16 cellular contexts compared by ENCODE assay signal in genomic region chr2:10337449-10337848, GRCh38. TPM values are rescaled to one million over a fixed set of nuclear protein-coding genes. Genes with fewer than 3 reads are reported as not detected.
A peak's percentile ranks its signal among the peaks of the same experiment; 100 is the strongest.
DNase-seq lines count a peak whose midpoint lies in the region; ATAC-seq, FAIRE-seq and TF ChIP-seq lines count a peak whose summit lies in the region.
"Had no signal": no experiment of that assay in that cellular context is flagged by ENCODE, and none has a peak within 500 bp of the region (broad histone marks: within the 10 kb centered on the region; RNA-seq: fewer than 3 reads in every experiment).

No MANE protein-coding gene starts in this region.

- no peak for ATAC-seq in CD4-positive, alpha-beta T cell (ENCODE audit: poor library complexity)
- ATAC-seq in K562 (no peak), HG02938 (IDR thresholded peaks at IDR 0.05; ENCODE audit: unreplicated experiment) (no peak)

- CTCF ChIA-PET in CD4-positive, alpha-beta T cell (lab: Charles Lee) = no interaction called here
- CTCF ChIA-PET in K562 (lab: Yijun Ruan, JAX; ENCODE audit: low intra/inter-chr PET ratio) = no interaction called here

- H3K27me3 ChIP-seq in BLaER1 (no peaks in the 10 kb centered on the region), K562 (ENCODE audit: control insufficient read depth in 2 of 2, insufficient read depth in 2 of 2, low read length in 2 of 2) (no peaks in the 10 kb centered on the region), neutrophil (no peaks in the 10 kb centered on the region), brain microvascular endothelial cell (replicated peaks) (no peaks in the 10 kb centered on the region)
- no peaks in the 10 kb centered on the region for H3K27me3 ChIP-seq in CD4-positive, alpha-beta T cell (ENCODE audit: control insufficient read depth, insufficient read depth, low read length)

- peaks cover 76% of the 10 kb centered on the region for H3K4me1 Mint-ChIP-seq in CD4-positive, alpha-beta T cell (ENCODE audit: low read depth)

- H3K4me3 Mint-ChIP-seq in CD4-positive, alpha-beta T cell = no peak overlapping the region

- no peaks in the 10 kb centered on the region for H3K27me3 Mint-ChIP-seq in CD4-positive, alpha-beta T cell

- DNase-seq in CD4-positive, alpha-beta T cell = no peak
- DNase-seq in K562 (ENCODE audit: extremely low read depth in 1 of 4, low spot score in 3 of 4) (no peak), SHP77 (lab: John Stamatoyannopoulos, UW) (no peak), brain microvascular endothelial cell (no peak)
- DNase-seq: COR-L47, DMS 273 treated with DMSO at 0.1 percent for 48 hours, DND-41, NCI-H1105, NCI-H2081 treated with DMSO at 0.1 percent for 48 hours, OCI-M1, SHP77 treated with DMSO at 0.1 percent for 48 hours, SK-N-SH had no signal

- BruUV-seq in K562 (replicated peaks; lab: Mats Ljungman, UMichigan) = no TSS peak

- H3K9me3 ChIP-seq in BLaER1 (peaks cover 12% of the 10 kb centered on the region), K562 (replicated peaks; ENCODE audit: control insufficient read depth, insufficient read depth, low read depth, low read length) (peaks cover 9% of the 10 kb centered on the region), neutrophil (no peaks in the 10 kb centered on the region)
- no peaks in the 10 kb centered on the region for H3K9me3 ChIP-seq in CD4-positive, alpha-beta T cell (ENCODE audit: control insufficient read depth, low read length)
- H3K9me3 ChIP-seq: HAP-1, SK-N-SH had no signal

- peaks cover 75% of the 10 kb centered on the region for H3K4me1 ChIP-seq in BLaER1
- peaks cover 33 to 50% of the 10 kb centered on the region in 2 experiments for H3K4me1 ChIP-seq in K562 (replicated peaks in 1 of 2; ENCODE audit: control insufficient read depth in 2 of 2, insufficient read depth in 2 of 2, low read length in 2 of 2)
- peaks cover 25 to 29% of the 10 kb centered on the region in 2 experiments for H3K4me1 ChIP-seq in neutrophil (ENCODE audit: control insufficient read depth in 1 of 2, insufficient read depth in 1 of 2, low read depth in 1 of 2, low read length in 1 of 2)
- H3K4me1 ChIP-seq: HAP-1 had no signal

- H4K20me1 ChIP-seq in BLaER1 (peaks cover 63% of the 10 kb centered on the region), K562 (replicated peaks; ENCODE audit: control insufficient read depth, insufficient read depth, low read length) (no peaks in the 10 kb centered on the region; the same call in 1 of the 2 replicates)

- peak overlapping the region; percentile 13; the same call in 1 of the 2 replicates for H3K27ac ChIP-seq in BLaER1
- H3K27ac ChIP-seq in CD4-positive, alpha-beta T cell (ENCODE audit: low read depth, low read length) = no peak overlapping the region
- H3K27ac ChIP-seq in K562 (ENCODE audit: extremely low read depth, low read depth, low read length) = no peak overlapping the region
- peak overlapping the region; percentile 15 for H3K27ac ChIP-seq in neutrophil
- H3K27ac ChIP-seq in brain microvascular endothelial cell = no peak overlapping the region

- no peak for TF ChIP-seq POLR2A in K562 (conservative IDR thresholded peaks at IDR 0.05)

- peaks cover 90% of the 10 kb centered on the region for H3K79me2 ChIP-seq in K562 (ENCODE audit: control insufficient read depth, insufficient read depth, low read length)

- peak overlapping the region; percentile 51 for H3K4me2 ChIP-seq in BLaER1
- H3K4me2 ChIP-seq in K562 (ENCODE audit: insufficient read depth, low read length) = no peak overlapping the region
- H3K4me2 ChIP-seq: SK-N-SH had no signal

- POLR2A ChIA-PET in CD4-positive, alpha-beta T cell (lab: Charles Lee) = no interaction called here
- POLR2A ChIA-PET in K562 (lab: Yijun Ruan, JAX) = interaction anchor here (0.9 to 2.2 kb wide), 2 partner anchors 9 to 11 kb away, joined by 5 to 7 read pairs; no protein-coding TSS in a partner anchor

- WGBS in K562 (ENCODE audit: insufficient coverage, low coverage, missing lambda C conversion rate) = 61% methylated on average over 5 of the region's 5 CpGs

- no peaks in the 10 kb centered on the region for H3K9me1 ChIP-seq in K562 (ENCODE audit: control insufficient read depth, insufficient read depth, low read length)

- H3K27ac Mint-ChIP-seq in CD4-positive, alpha-beta T cell = peak overlapping the region; percentile 21

- intact Hi-C loops in CD4-positive, alpha-beta T cell (cut with DNase I, micrococcal nuclease) = no loop called here
- intact Hi-C loops in K562 (cut with micrococcal nuclease) = no loop called here

- H3K36me3 ChIP-seq in BLaER1 = peaks cover 11% of the 10 kb centered on the region
- H3K36me3 ChIP-seq in K562 (ENCODE audit: control insufficient read depth, insufficient read depth, low read length) = peaks cover 13% of the 10 kb centered on the region; the same call in 2 of the 3 replicates
- H3K36me3 ChIP-seq in neutrophil = no peaks in the 10 kb centered on the region
- no peaks in the 10 kb centered on the region for H3K36me3 ChIP-seq in brain microvascular endothelial cell (replicated peaks)
- H3K36me3 ChIP-seq: HAP-1 had no signal

- in situ Hi-C loops in K562 (cut with MboI) (no loop called here), brain microvascular endothelial cell (cut with HindIII; ENCODE audit: low pct_ligation_motif_present, low sequenced_read_pairs) (no loop called here)

- no peak for TF ChIP-seq EP300 in K562 (IDR thresholded peaks at IDR 0.05; ENCODE audit: low read length)

- no peak for TF ChIP-seq RAD21 in K562 (CRISPR knock-in tag; conservative IDR thresholded peaks at IDR 0.05 in 1 of 2, IDR thresholded peaks at IDR 0.05 in 1 of 2)

- H3K4me3 ChIP-seq in BLaER1 (no peak overlapping the region), K562 (no peak overlapping the region), neutrophil (ENCODE audit: low read depth in 1 of 2, low read length in 1 of 2) (no peak overlapping the region), brain microvascular endothelial cell (ENCODE audit: low read depth, low read length) (no peak overlapping the region)
- H3K4me3 ChIP-seq: HAP-1 had no signal

- TF ChIP-seq CTCF in CD4-positive, alpha-beta T cell (IDR thresholded peaks at IDR 0.05) = no peak
- no peak for TF ChIP-seq CTCF in K562 (IDR thresholded peaks at IDR 0.05 in 2 of 3, conservative IDR thresholded peaks at IDR 0.05 in 1 of 3; ENCODE audit: insufficient read depth in 2 of 3, low read depth in 1 of 3, low read length in 3 of 3)
- TF ChIP-seq CTCF in neutrophil (IDR thresholded peaks at IDR 0.05) = no peak
- no peak for TF ChIP-seq CTCF in brain microvascular endothelial cell (IDR thresholded peaks at IDR 0.05; ENCODE audit: low read depth, low read length, missing control alignments)

- FAIRE-seq in K562 (lab: Jason Lieb, UNC) = no peak

- H2AFZ ChIP-seq in K562 (ENCODE audit: low read depth, low read length) = no peak overlapping the region

- no peaks in the 10 kb centered on the region for H3K9me3 Mint-ChIP-seq in CD4-positive, alpha-beta T cell

- no peak overlapping the region for H3K9ac ChIP-seq in BLaER1
- H3K9ac ChIP-seq in K562 (ENCODE audit: insufficient read depth in 1 of 2, low read depth in 2 of 2, low read length in 2 of 2) = peak overlapping the region in 1 of 2 experiments; percentile 81; a peak in 2 of 4 replicates
- H3K9ac ChIP-seq: SK-N-SH had no signal

- peaks cover 47% of the 10 kb centered on the region for H3K36me3 Mint-ChIP-seq in CD4-positive, alpha-beta T cell (ENCODE audit: low read depth)

TF ChIP-seq in K562, 482 proteins besides CTCF, POLR2A, EP300 and RAD21:
- TF ChIP-seq NCOA6 (IDR thresholded peaks at IDR 0.05) (no peak), ZFP36 (IDR thresholded peaks at IDR 0.05; ENCODE audit: low read depth, low read length, partially characterized antibody) (peak; percentile 5)

RNA-seq across cellular contexts. Expression of gene HPCAL1, which starts 34.7 kb away (rescaled TPM):
- total RNA-seq in CD4-positive, alpha-beta T cell = 10 to 100 TPM; 24.9 to 27.9 TPM
- 25.1 and 67.2 TPM in 2 replicates for total RNA-seq in K562 (2011; cell fraction: chromatin; rRNA removed; ENCODE audit: low replicate concordance)
- total RNA-seq in K562 (2011; cell fraction: nucleolus; rRNA removed) = 37.1 and 44.9 TPM in 2 replicates
- total RNA-seq in K562 (2011; cell fraction: nucleoplasm; rRNA removed) = 28.7 and 29.2 TPM in 2 replicates
- total RNA-seq in K562 (2014; rRNA removed) = 56.2 and 62.9 TPM in 2 replicates
- total RNA-seq in K562 (2014; rRNA removed; fragmentation: Illumina TruSeq; extraction: Trizol) = 9.5 and 10.9 TPM in 2 replicates
- total RNA-seq in K562 (2015; rRNA removed; fragmentation: Illumina TruSeq; extraction: Trizol) = 20.2 and 25.0 TPM in 2 replicates
- total RNA-seq in K562 (2021) = 61.5 and 65.5 TPM in 2 replicates
- 23.9 and 48.2 TPM in 2 replicates for polyA plus RNA-seq in K562 (2011; rRNA removed)
- polyA plus RNA-seq in K562 (2011; cell fraction: cytosol; rRNA removed) = 44.1 and 78.0 TPM in 2 replicates
- 49.6 and 80.3 TPM in 2 replicates for polyA plus RNA-seq in K562 (2011; cell fraction: nucleus; rRNA removed)
- 67.3 and 117 TPM in 2 replicates for polyA plus RNA-seq in K562 (2012)
- polyA plus RNA-seq in K562 (2014; fragmentation: Illumina TruSeq; extraction: Trizol) = 36.5 and 74.6 TPM in 2 replicates
- polyA plus RNA-seq in K562 (2014; fragmentation: Nextera tagmentation; extraction: Ambion mirVana) = 1 to 10 TPM; 2.7 to 3.1 TPM
- 41.0 and 44.2 TPM in 2 replicates for polyA plus RNA-seq in K562 (2014; rRNA removed)
- polyA minus RNA-seq in K562 (2011; rRNA and poly(A)+ RNA removed) = 11.6 and 13.9 TPM in 2 replicates
- 32.4 and 46.1 TPM in 2 replicates for polyA minus RNA-seq in K562 (2011; cell fraction: cytosol; rRNA and poly(A)+ RNA removed)
- polyA minus RNA-seq in K562 (2011; cell fraction: nucleus; rRNA and poly(A)+ RNA removed) = 19.9 and 22.5 TPM in 2 replicates

Comparison
In these comparisons a context has a peak if more than half of its experiments do, and no peak if none do; other contexts are left out.
1. H3K27ac ChIP-seq: peak in BLaER1 (single experiment) and neutrophil (single experiment); none in CD4-positive, alpha-beta T cell (single experiment), K562 (single experiment) and brain microvascular endothelial cell (single experiment).